In genomic region chr1:202959276-202959620, GRCh38 we compare ENCODE assay signal across 8 cellular contexts. TPM values are rescaled to one million over a fixed set of nuclear protein-coding genes. Genes with fewer than 3 reads are reported as not detected.
DNase-seq lines count a peak whose midpoint lies in the region; ATAC-seq and TF ChIP-seq lines count a peak whose summit lies in the region.

No MANE protein-coding gene starts in this region.

- DNase-seq in SHP77 (lab: John Stamatoyannopoulos, UW), result peak; percentile 7 to 10
- DNase-seq in SHP77 treated with DMSO at 0.1 percent for 48 hours (lab: John Stamatoyannopoulos, UW), result no peak
- peak; percentile 1 for DNase-seq in NCI-H2171 (lab: John Stamatoyannopoulos, UW)
- peak; percentile 55 for DNase-seq in choroid plexus epithelial cell (ENCODE audit: low read depth)
- no peak for DNase-seq in NCI-H2227 treated with DMSO at 0.1 percent for 48 hours (lab: John Stamatoyannopoulos, UW)
- no peak for DNase-seq in NCI-H774 (lab: John Stamatoyannopoulos, UW)

- no peaks in the 10 kb centered on the region for H3K9me3 ChIP-seq in skeletal muscle satellite cell (replicated peaks; ENCODE audit: low read length)

- H3K4me1 ChIP-seq in skeletal muscle satellite cell (ENCODE audit: control insufficient read depth, insufficient read depth, low read length), result peaks cover 28% of the 10 kb centered on the region

- H3K4me3 ChIP-seq in choroid plexus epithelial cell (ENCODE audit: low read depth, low read length) (no peak overlapping the region), skeletal muscle satellite cell (ENCODE audit: low read length) (no peak overlapping the region)

- peaks cover 33% of the 10 kb centered on the region for H3K36me3 ChIP-seq in skeletal muscle satellite cell (ENCODE audit: insufficient read depth, low read length)

- H3K27me3 ChIP-seq in skeletal muscle satellite cell (ENCODE audit: control insufficient read depth, insufficient read depth, low read length), result no peaks in the 10 kb centered on the region

- peak overlapping the region; percentile 88 for H3K4me2 ChIP-seq in skeletal muscle satellite cell (ENCODE audit: low read length)

- TF ChIP-seq CTCF in choroid plexus epithelial cell (conservative IDR thresholded peaks at IDR 0.05; ENCODE audit: low read depth, low read length), result no peak

- ATAC-seq in HG03139 (IDR thresholded peaks at IDR 0.05; ENCODE audit: unreplicated experiment), result no peak

- no peak overlapping the region for H3K9ac ChIP-seq in skeletal muscle satellite cell (ENCODE audit: low read depth, low read length)

RNA-seq across cellular contexts. Expression of gene ADIPOR1, which starts 1.1 kb away (rescaled TPM):
- total RNA-seq in skeletal muscle satellite cell (2012; rRNA removed), result 89.2 and 106 TPM in 2 replicates

RNA-seq across cellular contexts. Expression of gene CYB5R1, which starts 7.8 kb away (rescaled TPM):
- total RNA-seq in skeletal muscle satellite cell (2012; rRNA removed), result 26.4 and 39.1 TPM in 2 replicates

RNA-seq across cellular contexts. Expression of gene KLHL12, which starts 32.2 kb away (rescaled TPM):
- total RNA-seq in skeletal muscle satellite cell (2012; rRNA removed), result 22.6 and 24.2 TPM in 2 replicates

RNA-seq across cellular contexts. Expression of gene TMEM183A, which starts 47.9 kb away (rescaled TPM):
- 73.6 and 92.0 TPM in 2 replicates for total RNA-seq in skeletal muscle satellite cell (2012; rRNA removed)

Comparison
In these comparisons a context has a peak if more than half of its experiments do, and no peak if none do; other contexts are left out.
1. DNase-seq: peak in SHP77 (2 of 2), NCI-H2171 (single experiment) and choroid plexus epithelial cell (single experiment); none in SHP77 treated with DMSO at 0.1 percent for 48 hours (single experiment), NCI-H2227 treated with DMSO at 0.1 percent for 48 hours (single experiment) and NCI-H774 (single experiment).